Comparison of ENCODE assay signal across 1 cellular context in genomic region chr1:202171292-202172014, GRCh38.
TF ChIP-seq lines count a peak whose summit lies in the region.

No MANE protein-coding gene starts in this region.

TF ChIP-seq in HEK293, 187 proteins besides CTCF, POLR2A, EP300 and RAD21:
- TF ChIP-seq ZNF274 (IDR thresholded peaks at IDR 0.05; ENCODE audit: low read length) (no peak), ZNF274 (tag by site-specific recombination; IDR thresholded peaks at IDR 0.05; ENCODE audit: borderline replicate concordance) (no peak), BCL11B (tag by site-specific recombination; IDR thresholded peaks at IDR 0.05; ENCODE audit: low read depth) (0 out of 2 replicates have a peak, but pooled peaks have one; percentile 47), EGR2 (tag by site-specific recombination; IDR thresholded peaks at IDR 0.05; ENCODE audit: low read depth) (no peak)
